In the genomic region with DNA sequence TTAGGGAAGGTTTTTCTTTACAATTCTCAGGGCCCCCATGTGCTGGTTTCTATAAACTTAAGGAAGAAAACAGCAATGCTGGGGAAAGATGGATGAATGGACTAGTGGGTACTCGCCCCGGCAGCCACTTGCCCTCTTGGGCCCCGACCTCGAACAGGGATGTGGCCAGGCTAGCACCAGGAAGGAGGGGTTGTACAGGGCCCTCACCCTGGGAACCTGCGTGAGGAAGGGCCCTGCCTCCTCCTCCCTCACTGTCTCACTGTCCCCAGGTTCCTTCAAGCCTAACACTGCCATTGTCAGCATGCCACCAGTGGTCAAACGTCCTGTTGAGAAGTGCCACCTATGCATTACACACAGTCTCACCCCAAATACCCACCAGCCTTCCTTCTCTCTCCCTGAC, we compare ENCODE assay signal across 2 cellular contexts.
TF ChIP-seq lines count a peak whose summit lies in the region.

No MANE protein-coding gene starts in this region.

TF ChIP-seq in IMR-90, 13 proteins besides CTCF, POLR2A, EP300 and RAD21:
- TF ChIP-seq BHLHE40 (IDR thresholded peaks at IDR 0.05; ENCODE audit: low read depth, low read length) (no peak), CHD1 (IDR thresholded peaks at IDR 0.05; ENCODE audit: low read depth, low read length) (no peak), NFE2L2 (IDR thresholded peaks at IDR 0.05; ENCODE audit: low read depth, low read length) (no peak), MAZ (IDR thresholded peaks at IDR 0.05; ENCODE audit: borderline replicate concordance, low read depth, low read length) (no peak), RFX5 (IDR thresholded peaks at IDR 0.05; ENCODE audit: low read depth, low read length) (no peak), RCOR1 (IDR thresholded peaks at IDR 0.05; ENCODE audit: insufficient replicate concordance, low read length) (no peak), MXI1 (IDR thresholded peaks at IDR 0.05; ENCODE audit: borderline replicate concordance, low read depth, low read length) (no peak), ELK1 (IDR thresholded peaks at IDR 0.05; ENCODE audit: borderline replicate concordance, low read depth, low read length) (no peak), MAFK (IDR thresholded peaks at IDR 0.05; ENCODE audit: low read depth, low read length) (no peak)

TF ChIP-seq in H1, 55 proteins besides CTCF, POLR2A, EP300 and RAD21:
- TF ChIP-seq HDAC2 (IDR thresholded peaks at IDR 0.05; ENCODE audit: borderline replicate concordance in 1 of 2, low read depth in 2 of 2, low read length in 2 of 2): no peak
